8 cellular contexts compared by ENCODE assay signal in the genomic region with DNA sequence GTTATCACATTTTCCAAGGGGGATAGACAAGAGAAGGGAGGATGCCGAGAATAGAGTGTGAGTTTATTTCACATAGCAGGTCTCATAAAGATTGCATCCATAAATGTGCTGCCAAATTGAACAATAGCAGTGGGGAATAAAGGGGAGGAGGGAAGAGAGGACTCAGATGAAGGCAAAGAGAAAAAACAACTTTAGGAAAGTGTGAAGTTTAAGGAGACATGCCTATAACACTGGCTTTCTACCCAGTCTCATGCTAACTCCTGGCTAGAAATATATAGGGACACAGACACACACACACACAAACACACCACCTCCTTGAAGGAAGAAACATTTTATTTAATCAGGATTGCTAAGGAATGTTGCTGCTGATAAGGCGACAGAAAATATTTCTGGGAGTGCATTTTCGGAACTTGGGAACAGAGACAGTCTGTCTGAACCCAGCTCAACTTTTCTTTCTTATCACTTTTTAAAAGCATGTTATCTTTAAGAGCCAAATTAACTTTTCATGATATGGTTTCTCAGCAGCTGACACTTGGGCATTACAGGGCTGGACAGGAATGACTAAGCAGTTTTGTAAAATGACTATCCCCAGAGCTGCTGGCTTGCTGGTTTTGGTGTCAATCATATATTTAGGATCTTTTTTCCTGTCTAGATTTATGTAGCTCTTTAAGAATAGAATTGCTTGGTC.
DNase-seq lines count a peak whose midpoint lies in the region; ATAC-seq and TF ChIP-seq lines count a peak whose summit lies in the region.

No MANE protein-coding gene starts in this region.

- no peak overlapping the region for H3K4me3 ChIP-seq in CD8-positive, alpha-beta T cell (ENCODE audit: low read depth, low read length)

- no peaks in the 10 kb centered on the region for H3K4me1 ChIP-seq in CD8-positive, alpha-beta T cell (ENCODE audit: insufficient read depth, low read length)

- no peaks in the 10 kb centered on the region for H3K27me3 ChIP-seq in CD8-positive, alpha-beta T cell (ENCODE audit: insufficient read depth, low read length)

- ATAC-seq in GM18502 (IDR thresholded peaks at IDR 0.05; ENCODE audit: poor library complexity, unreplicated experiment) = peak; percentile 54
- peak; percentile 44 for ATAC-seq in HG02852 (IDR thresholded peaks at IDR 0.05; ENCODE audit: unreplicated experiment)
- peak; percentile 65 for ATAC-seq in SK-N-SH treated with all-trans-retinoic acid at 6 μM for 48 hours
- ATAC-seq in activated CD8-positive, alpha-beta T cell treated with anti-CD3 and anti-CD28 coated beads, Interleukin-2, amount 10 ng/mL, durations not matched to agents 7 days and 5 days = no peak
- no peak for ATAC-seq in CD8-positive, alpha-beta T cell

- no peak overlapping the region for H3K27ac ChIP-seq in CD8-positive, alpha-beta T cell (ENCODE audit: low read depth, low read length)

- H3K4me1 Mint-ChIP-seq in activated CD8-positive, alpha-beta T cell treated with anti-CD3 and anti-CD28 coated beads, Interleukin-2, amount 10 ng/mL, durations not matched to agents 7 days and 5 days (ENCODE audit: low read depth) = peaks cover 20% of the 10 kb centered on the region
- peaks cover 3% of the 10 kb centered on the region for H3K4me1 Mint-ChIP-seq in CD8-positive, alpha-beta T cell (ENCODE audit: low read depth)

- POLR2A ChIA-PET in activated CD8-positive, alpha-beta T cell treated with anti-CD3 and anti-CD28 coated beads, Interleukin-2, amount 10 ng/mL, durations not matched to agents 7 days and 5 days (lab: Charles Lee) = no interaction called here
- POLR2A ChIA-PET in CD8-positive, alpha-beta T cell (lab: Charles Lee) = no interaction called here

- H3K36me3 ChIP-seq in CD8-positive, alpha-beta T cell (ENCODE audit: insufficient read depth, low read length) = no peaks in the 10 kb centered on the region

- CTCF ChIA-PET in activated CD8-positive, alpha-beta T cell treated with anti-CD3 and anti-CD28 coated beads, Interleukin-2, amount 10 ng/mL, durations not matched to agents 7 days and 5 days (lab: Charles Lee) = no interaction called here
- CTCF ChIA-PET in CD8-positive, alpha-beta T cell (lab: Charles Lee) = interaction anchor here (0.6 kb wide), 1 partner anchor 24 kb away, joined by 3 read pairs; no protein-coding TSS in a partner anchor

- no peaks in the 10 kb centered on the region for H3K9me3 ChIP-seq in CD8-positive, alpha-beta T cell (ENCODE audit: low read length)

- intact Hi-C loops in CD8-positive, alpha-beta T cell (cut with DNase I, micrococcal nuclease) = no loop called here

- no peaks in the 10 kb centered on the region for H3K27me3 Mint-ChIP-seq in activated CD8-positive, alpha-beta T cell treated with anti-CD3 and anti-CD28 coated beads, Interleukin-2, amount 10 ng/mL, durations not matched to agents 7 days and 5 days (ENCODE audit: low read depth)
- H3K27me3 Mint-ChIP-seq in CD8-positive, alpha-beta T cell (ENCODE audit: low read depth) = no peaks in the 10 kb centered on the region

- no peak overlapping the region for H3K4me3 Mint-ChIP-seq in activated CD8-positive, alpha-beta T cell treated with anti-CD3 and anti-CD28 coated beads, Interleukin-2, amount 10 ng/mL, durations not matched to agents 7 days and 5 days
- H3K4me3 Mint-ChIP-seq in CD8-positive, alpha-beta T cell = no peak overlapping the region

- no peak for TF ChIP-seq CTCF in CD8-positive, alpha-beta T cell (IDR thresholded peaks at IDR 0.05)

- no peaks in the 10 kb centered on the region for H3K36me3 Mint-ChIP-seq in activated CD8-positive, alpha-beta T cell treated with anti-CD3 and anti-CD28 coated beads, Interleukin-2, amount 10 ng/mL, durations not matched to agents 7 days and 5 days (ENCODE audit: low read depth)
- no peaks in the 10 kb centered on the region for H3K36me3 Mint-ChIP-seq in CD8-positive, alpha-beta T cell

- DNase-seq in left kidney (ENCODE audit: low read depth, low spot score) (peak; percentile 23), iPS-NIHi11 (ENCODE audit: low spot score) (no peak)
- DNase-seq in activated CD8-positive, alpha-beta T cell treated with anti-CD3 and anti-CD28 coated beads, Interleukin-2, amount 10 ng/mL, durations not matched to agents 7 days and 5 days = no peak
- no peak for DNase-seq in stimulated activated CD8-positive, alpha-beta memory T cell treated with anti-CD3 and anti-CD28 coated beads, Interleukin-4, amount 100 ng/mL, for 48 hours
- DNase-seq in CD8-positive, alpha-beta T cell = no peak

- H3K9me3 Mint-ChIP-seq in activated CD8-positive, alpha-beta T cell treated with anti-CD3 and anti-CD28 coated beads, Interleukin-2, amount 10 ng/mL, durations not matched to agents 7 days and 5 days (ENCODE audit: insufficient read depth) = no peaks in the 10 kb centered on the region
- no peaks in the 10 kb centered on the region for H3K9me3 Mint-ChIP-seq in CD8-positive, alpha-beta T cell

- H3K27ac Mint-ChIP-seq in activated CD8-positive, alpha-beta T cell treated with anti-CD3 and anti-CD28 coated beads, Interleukin-2, amount 10 ng/mL, durations not matched to agents 7 days and 5 days = no peak overlapping the region
- no peak overlapping the region for H3K27ac Mint-ChIP-seq in CD8-positive, alpha-beta T cell

TF ChIP-seq in SK-N-SH treated with all-trans-retinoic acid at 6 μM for 48 hours, 23 proteins besides CTCF, POLR2A, EP300 and RAD21 (continues in another document):
- TF ChIP-seq ZC3H10 (CRISPR knock-in tag; IDR thresholded peaks at IDR 0.05) (no peak), RARB (CRISPR knock-in tag; IDR thresholded peaks at IDR 0.05) (no peak), ZFP3 (CRISPR knock-in tag; IDR thresholded peaks at IDR 0.05) (peak; percentile 54; the same call in 1 of the 2 replicates), ZNF565 (CRISPR knock-in tag; conservative IDR thresholded peaks at IDR 0.05; ENCODE audit: low read depth) (no peak), BACH2 (CRISPR knock-in tag; IDR thresholded peaks at IDR 0.05; ENCODE audit: borderline replicate concordance) (peak; percentile 78; the same call in 1 of the 2 replicates), CSDC2 (CRISPR knock-in tag; IDR thresholded peaks at IDR 0.05) (peak; percentile 34; the same call in 1 of the 2 replicates), TCF4 (CRISPR knock-in tag; IDR thresholded peaks at IDR 0.05; ENCODE audit: borderline replicate concordance) (peak; percentile 36; the same call in 1 of the 2 replicates)
- TF ChIP-seq, protein P1, sequence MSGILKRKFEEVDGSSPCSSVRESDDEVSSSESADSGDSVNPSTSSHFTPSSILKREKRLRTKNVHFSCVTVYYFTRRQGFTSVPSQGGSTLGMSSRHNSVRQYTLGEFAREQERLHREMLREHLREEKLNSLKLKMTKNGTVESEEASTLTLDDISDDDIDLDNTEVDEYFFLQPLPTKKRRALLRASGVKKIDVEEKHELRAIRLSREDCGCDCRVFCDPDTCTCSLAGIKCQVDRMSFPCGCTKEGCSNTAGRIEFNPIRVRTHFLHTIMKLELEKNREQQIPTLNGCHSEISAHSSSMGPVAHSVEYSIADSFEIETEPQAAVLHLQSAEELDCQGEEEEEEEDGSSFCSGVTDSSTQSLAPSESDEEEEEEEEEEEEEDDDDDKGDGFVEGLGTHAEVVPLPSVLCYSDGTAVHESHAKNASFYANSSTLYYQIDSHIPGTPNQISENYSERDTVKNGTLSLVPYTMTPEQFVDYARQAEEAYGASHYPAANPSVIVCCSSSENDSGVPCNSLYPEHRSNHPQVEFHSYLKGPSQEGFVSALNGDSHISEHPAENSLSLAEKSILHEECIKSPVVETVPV (CRISPR knock-in tag; IDR thresholded peaks at IDR 0.05) = no peak
- TF ChIP-seq, protein P2, sequence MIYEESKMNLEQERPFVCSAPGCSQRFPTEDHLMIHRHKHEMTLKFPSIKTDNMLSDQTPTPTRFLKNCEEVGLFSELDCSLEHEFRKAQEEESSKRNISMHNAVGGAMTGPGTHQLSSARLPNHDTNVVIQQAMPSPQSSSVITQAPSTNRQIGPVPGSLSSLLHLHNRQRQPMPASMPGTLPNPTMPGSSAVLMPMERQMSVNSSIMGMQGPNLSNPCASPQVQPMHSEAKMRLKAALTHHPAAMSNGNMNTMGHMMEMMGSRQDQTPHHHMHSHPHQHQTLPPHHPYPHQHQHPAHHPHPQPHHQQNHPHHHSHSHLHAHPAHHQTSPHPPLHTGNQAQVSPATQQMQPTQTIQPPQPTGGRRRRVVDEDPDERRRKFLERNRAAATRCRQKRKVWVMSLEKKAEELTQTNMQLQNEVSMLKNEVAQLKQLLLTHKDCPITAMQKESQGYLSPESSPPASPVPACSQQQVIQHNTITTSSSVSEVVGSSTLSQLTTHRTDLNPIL (CRISPR knock-in tag; IDR thresholded peaks at IDR 0.05; ENCODE audit: low read depth) = peak; percentile 88
- TF ChIP-seq, protein P3, sequence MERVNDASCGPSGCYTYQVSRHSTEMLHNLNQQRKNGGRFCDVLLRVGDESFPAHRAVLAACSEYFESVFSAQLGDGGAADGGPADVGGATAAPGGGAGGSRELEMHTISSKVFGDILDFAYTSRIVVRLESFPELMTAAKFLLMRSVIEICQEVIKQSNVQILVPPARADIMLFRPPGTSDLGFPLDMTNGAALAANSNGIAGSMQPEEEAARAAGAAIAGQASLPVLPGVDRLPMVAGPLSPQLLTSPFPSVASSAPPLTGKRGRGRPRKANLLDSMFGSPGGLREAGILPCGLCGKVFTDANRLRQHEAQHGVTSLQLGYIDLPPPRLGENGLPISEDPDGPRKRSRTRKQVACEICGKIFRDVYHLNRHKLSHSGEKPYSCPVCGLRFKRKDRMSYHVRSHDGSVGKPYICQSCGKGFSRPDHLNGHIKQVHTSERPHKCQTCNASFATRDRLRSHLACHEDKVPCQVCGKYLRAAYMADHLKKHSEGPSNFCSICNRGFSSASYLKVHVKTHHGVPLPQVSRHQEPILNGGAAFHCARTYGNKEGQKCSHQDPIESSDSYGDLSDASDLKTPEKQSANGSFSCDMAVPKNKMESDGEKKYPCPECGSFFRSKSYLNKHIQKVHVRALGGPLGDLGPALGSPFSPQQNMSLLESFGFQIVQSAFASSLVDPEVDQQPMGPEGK (CRISPR knock-in tag; IDR thresholded peaks at IDR 0.05; ENCODE audit: borderline replicate concordance) = no peak
- TF ChIP-seq, protein P4, sequence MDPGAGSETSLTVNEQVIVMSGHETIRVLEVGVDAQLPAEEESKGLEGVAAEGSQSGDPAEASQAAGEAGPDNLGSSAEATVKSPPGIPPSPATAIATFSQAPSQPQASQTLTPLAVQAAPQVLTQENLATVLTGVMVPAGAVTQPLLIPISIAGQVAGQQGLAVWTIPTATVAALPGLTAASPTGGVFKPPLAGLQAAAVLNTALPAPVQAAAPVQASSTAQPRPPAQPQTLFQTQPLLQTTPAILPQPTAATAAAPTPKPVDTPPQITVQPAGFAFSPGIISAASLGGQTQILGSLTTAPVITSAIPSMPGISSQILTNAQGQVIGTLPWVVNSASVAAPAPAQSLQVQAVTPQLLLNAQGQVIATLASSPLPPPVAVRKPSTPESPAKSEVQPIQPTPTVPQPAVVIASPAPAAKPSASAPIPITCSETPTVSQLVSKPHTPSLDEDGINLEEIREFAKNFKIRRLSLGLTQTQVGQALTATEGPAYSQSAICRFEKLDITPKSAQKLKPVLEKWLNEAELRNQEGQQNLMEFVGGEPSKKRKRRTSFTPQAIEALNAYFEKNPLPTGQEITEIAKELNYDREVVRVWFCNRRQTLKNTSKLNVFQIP (CRISPR knock-in tag; IDR thresholded peaks at IDR 0.05; ENCODE audit: borderline replicate concordance, low read depth) = peak; percentile 49; the same call in 1 of the 2 replicates

Comparison
In these comparisons a context has a peak if more than half of its experiments do, and no peak if none do; other contexts are left out.
1. ATAC-seq: peak in GM18502 (single experiment), HG02852 (single experiment) and SK-N-SH treated with all-trans-retinoic acid at 6 μM for 48 hours (single experiment); none in activated CD8-positive, alpha-beta T cell treated with anti-CD3 and anti-CD28 coated beads, Interleukin-2, amount 10 ng/mL, durations not matched to agents 7 days and 5 days (single experiment) and CD8-positive, alpha-beta T cell (single experiment).